ENCODE assay signal across 19 cellular contexts in genomic region chr19:56837004-56837403, GRCh38. TPM values are rescaled to one million over a fixed set of nuclear protein-coding genes. Genes with fewer than 3 reads are reported as not detected.
DNase-seq lines count a peak whose midpoint lies in the region; ATAC-seq and TF ChIP-seq lines count a peak whose summit lies in the region.
"Had no signal": no experiment of that assay in that cellular context is flagged by ENCODE, and none has a peak within 500 bp of the region (broad histone marks: within the 10 kb centered on the region; RNA-seq: fewer than 3 reads in every experiment).

No MANE protein-coding gene starts in this region.

- no peaks in the 10 kb centered on the region for H3K27me3 ChIP-seq in dorsolateral prefrontal cortex
- H3K27me3 ChIP-seq in psoas muscle (ENCODE audit: insufficient read depth in 3 of 3, low read length in 2 of 3): no peaks in the 10 kb centered on the region
- H3K27me3 ChIP-seq: cardiac muscle cell had no signal

- no peak overlapping the region for H3K4me2 ChIP-seq in OCI-LY7 (ENCODE audit: low read length)

- no peaks in the 10 kb centered on the region for H4K20me1 ChIP-seq in OCI-LY7 (ENCODE audit: insufficient read depth, low read length)

- CTCF ChIA-PET in OCI-LY7 (lab: Charles Lee; ENCODE audit: unreplicated experiment): no interaction called here

- POLR2A ChIA-PET in OCI-LY7 (lab: Charles Lee): no interaction called here

- no peak for ATAC-seq in psoas muscle
- ATAC-seq in GM21723 (IDR thresholded peaks at IDR 0.05; ENCODE audit: unreplicated experiment): no peak
- ATAC-seq: T-helper 17 cell had no signal

- no TSS peak for BruUV-seq in OCI-LY7 (replicated peaks; lab: Mats Ljungman, UMichigan)

- H3K27ac ChIP-seq in dorsolateral prefrontal cortex (peak overlapping the region in 56 of 59 donors; percentile 45 to 99 (median 94)), psoas muscle (no peak overlapping the region), OCI-LY7 (ENCODE audit: low read depth, low read length, poor library complexity, severe bottlenecking) (no peak overlapping the region)
- H3K27ac ChIP-seq: cardiac muscle cell, epithelial cell of prostate had no signal

- DNase-seq in NCI-H1930 (lab: John Stamatoyannopoulos, UW) (peak; percentile 58 to 65), dorsolateral prefrontal cortex (peak in 1 of 10 donors; percentile 19), psoas muscle (no peak), OCI-LY7 (ENCODE audit: low spot score) (no peak), NCI-H2196 (lab: John Stamatoyannopoulos, UW; ENCODE audit: unreplicated experiment) (no peak), cerebellum (ENCODE audit: low spot score) (no peak)
- DNase-seq: activated CD4-positive, alpha-beta T cell treated with anti-CD3 and anti-CD28 coated beads, Interleukin-2, amount 50 U/mL, for 48 hours; CD4-positive, CD25-positive, alpha-beta regulatory T cell; NCI-H2081 treated with DMSO at 0.1 percent for 48 hours; OCI-M1; stimulated activated CD4-positive, alpha-beta T cell treated with anti-CD3 and anti-CD28 coated beads, Interleukin-4, amount 100 ng/mL, for 1 hour; stimulated activated naive CD4-positive, alpha-beta T cell treated with Interleukin-2 at 50 U/mL for 16 hours; T-helper 17 cell had no signal

- peak overlapping the region; percentile 33; the same call in 1 of the 2 replicates for H3K4me3 ChIP-seq in GM08714 (ENCODE audit: low read length)
- peak overlapping the region; percentile 14 to 86 (median 66) for H3K4me3 ChIP-seq in dorsolateral prefrontal cortex
- peak overlapping the region; percentile 59 for H3K4me3 ChIP-seq in psoas muscle
- no peak overlapping the region for H3K4me3 ChIP-seq in OCI-LY7 (ENCODE audit: low read depth, low read length, poor library complexity, severe bottlenecking)
- H3K4me3 ChIP-seq: cardiac muscle cell had no signal

- H2AFZ ChIP-seq in OCI-LY7 (ENCODE audit: low read length): no peak overlapping the region

- H3K4me1 ChIP-seq in psoas muscle (no peaks in the 10 kb centered on the region), OCI-LY7 (ENCODE audit: insufficient read depth, low read length, poor library complexity, severe bottlenecking) (no peaks in the 10 kb centered on the region)

- WGBS in psoas muscle, 3 donors: 51 to 64% (median 52%) methylated on average over 6 of the region's 6 CpGs

- no peak for TF ChIP-seq CTCF in dorsolateral prefrontal cortex (IDR thresholded peaks at IDR 0.05 in 54 of 56, conservative IDR thresholded peaks at IDR 0.05 in 2 of 56; ENCODE audit: low read depth in 1 of 56, partially characterized antibody in 56 of 56)
- no peak for TF ChIP-seq CTCF in psoas muscle (IDR thresholded peaks at IDR 0.05)
- no peak for TF ChIP-seq CTCF in OCI-LY7 (conservative IDR thresholded peaks at IDR 0.05; ENCODE audit: low read length)

- intact Hi-C loops in dorsolateral prefrontal cortex (cut with DNase I): loop anchor here (2.0 to 5.0 kb wide), 7 partner anchors 70 to 260 kb away; no protein-coding TSS in a partner anchor
- intact Hi-C loops in psoas muscle (cut with DNase I): no loop called here
- intact Hi-C loops in OCI-LY7 (cut with micrococcal nuclease; ENCODE audit: unreplicated experiment): no loop called here

- H3K79me2 ChIP-seq in OCI-LY7 (ENCODE audit: insufficient read depth, low read depth, low read length): no peaks in the 10 kb centered on the region

- H3K36me3 ChIP-seq in psoas muscle (ENCODE audit: insufficient read depth in 1 of 2, low read depth in 1 of 2) (no peaks in the 10 kb centered on the region), OCI-LY7 (ENCODE audit: insufficient read depth, low read length) (no peaks in the 10 kb centered on the region)
- H3K36me3 ChIP-seq: cardiac muscle cell had no signal

- H3K9me3 ChIP-seq in psoas muscle (no peaks in the 10 kb centered on the region), OCI-LY7 (ENCODE audit: low read length) (0 out of 2 replicates have a peak, but pooled peaks cover 7% of the 10 kb centered on the region)

- H3K9me2 ChIP-seq in OCI-LY7 (ENCODE audit: insufficient read depth, low read length): no peaks in the 10 kb centered on the region

RNA-seq across cellular contexts. Expression of gene PEG3, which starts 3.5 kb away (rescaled TPM):
- total RNA-seq in dorsolateral prefrontal cortex (100 to 1,000 TPM; 102 to 326 (median 229) TPM), psoas muscle (1 to 10 TPM in 3 of 4 donors, under 1 TPM in 1; 0.88 to 2.7 (median 2.2) TPM), OCI-LY7 (2022) (not detected in 2 replicates), cerebellum (149 TPM)
- polyA plus RNA-seq in psoas muscle: under 1 TPM; 0.08 to 0.97 (median 0.81) TPM
- not detected in 2 replicates for total RNA-seq in OCI-LY7 (2014; rRNA removed; shearing (Covaris generic))
- total RNA-seq: cardiac muscle cell, LHCN-M2, T-helper 17 cell had no signal
- polyA plus RNA-seq: cardiac muscle cell had no signal

RNA-seq across cellular contexts. Expression of gene ZIM2, which starts 3.5 kb away (rescaled TPM):
- total RNA-seq in dorsolateral prefrontal cortex (10 to 100 TPM in 29 of 120 experiments, 1 to 10 TPM in 91; 1.8 to 26.0 (median 7.0) TPM), psoas muscle (not detected), OCI-LY7 (2022) (not detected in 2 replicates), cerebellum (10.8 TPM)
- polyA plus RNA-seq in psoas muscle: under 1 TPM in 1 of 3 donors, not detected in 2; 0.03 TPM
- total RNA-seq in OCI-LY7 (2014; rRNA removed; shearing (Covaris generic)): not detected in 2 replicates
- total RNA-seq: cardiac muscle cell; CD4-positive, CD25-positive, alpha-beta regulatory T cell; LHCN-M2; pulmonary artery endothelial cell; T-helper 17 cell had no signal
- polyA plus RNA-seq: cardiac muscle cell; CD4-positive, CD25-positive, alpha-beta regulatory T cell had no signal

Comparison
In these comparisons a context has a peak if more than half of its experiments do, and no peak if none do; other contexts are left out.
1. DNase-seq: peak in NCI-H1930 (2 of 2); none in psoas muscle (0 of 2), OCI-LY7 (single experiment), NCI-H2196 (single experiment) and cerebellum (single experiment).
2. H3K27ac ChIP-seq: peak in dorsolateral prefrontal cortex (56 of 59); none in psoas muscle (single experiment) and OCI-LY7 (single experiment).
3. RNA of gene PEG3, which starts 3.5 kb away (total RNA-seq): 102 to 326 TPM in dorsolateral prefrontal cortex and 149 TPM in cerebellum (single experiment); 0.88 to 2.7 TPM in psoas muscle and not detected in OCI-LY7; every median in the first group is over 10 times any median in the second.
4. intact Hi-C loops: an anchor here in dorsolateral prefrontal cortex (2.0 to 5.0 kb wide); none called in psoas muscle and OCI-LY7.